In the genomic region with DNA sequence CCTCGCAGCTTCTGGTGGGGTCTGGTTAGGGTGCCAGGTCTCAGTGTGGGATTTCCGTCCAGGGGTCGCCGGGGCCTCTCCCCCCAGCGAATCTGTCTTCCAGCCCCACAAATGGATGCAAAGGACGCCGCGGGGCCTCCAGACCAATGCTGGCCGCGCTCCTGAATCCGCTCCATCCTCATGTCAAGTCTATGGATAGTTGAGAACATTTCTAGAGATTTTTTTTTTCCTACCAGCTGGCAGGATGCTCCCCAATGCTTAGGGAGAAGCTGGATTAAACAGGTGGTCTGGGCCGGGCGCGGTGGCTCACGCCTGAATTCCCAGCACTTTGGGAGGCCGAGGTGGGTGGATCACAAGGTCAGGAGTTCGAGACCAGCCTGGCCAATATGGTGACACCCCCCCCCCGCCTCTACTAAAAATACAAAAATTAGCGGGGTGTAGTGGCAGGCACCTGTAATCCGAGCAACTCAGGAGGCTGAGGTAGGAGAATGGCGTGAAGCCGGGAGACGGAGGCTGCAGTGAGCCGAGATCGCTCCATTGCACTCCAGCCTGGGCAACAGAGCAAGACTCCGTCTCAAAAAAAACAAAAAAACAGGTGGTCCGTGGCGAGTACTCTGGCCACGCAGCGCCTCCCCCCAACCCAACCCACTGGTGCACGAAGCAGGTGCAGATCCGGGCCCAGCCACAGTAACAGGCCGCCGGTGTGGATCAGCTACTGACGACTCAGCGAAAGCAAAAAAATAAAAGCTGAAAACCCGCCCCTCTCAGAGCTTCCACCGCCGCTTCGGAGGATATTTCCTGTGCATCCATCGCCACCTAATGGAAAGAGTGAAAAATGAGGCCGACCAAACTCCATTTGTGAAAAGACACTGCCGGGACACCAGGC, we compare ENCODE assay signal across 8 cellular contexts. TPM values are rescaled to one million over a fixed set of nuclear protein-coding genes. Genes with fewer than 3 reads are reported as not detected.
DNase-seq lines count a peak whose midpoint lies in the region; ATAC-seq, FAIRE-seq and TF ChIP-seq lines count a peak whose summit lies in the region.

No MANE protein-coding gene starts in this region.

- peak overlapping the region; percentile 82 for H3K4me2 ChIP-seq in HCT116 (ENCODE audit: low read length)

- H3K9ac ChIP-seq in HCT116 (ENCODE audit: low read length), result peak overlapping the region; percentile 56

- no peaks in the 10 kb centered on the region; the same call in 1 of the 2 replicates for H4K20me1 ChIP-seq in HCT116 (ENCODE audit: insufficient read depth)

- peak overlapping the region; percentile 59 for H2AFZ ChIP-seq in HCT116 (ENCODE audit: low read depth, low read length, poor library complexity, severe bottlenecking)

- intact Hi-C loops in HCT116 (cut with micrococcal nuclease), result loop anchor here (1.0 to 5.0 kb wide), 3 partner anchors 186 to 568 kb away; partner anchors contain the start of gene VPS53
- intact Hi-C loops in spleen (cut with DNase I; ENCODE audit: low total_unique reads), result loop anchor here (5.0 kb wide), 1 partner anchor 183 kb away; no protein-coding TSS in a partner anchor

- H3K9me2 ChIP-seq in HCT116 (ENCODE audit: insufficient read depth), result no peaks in the 10 kb centered on the region

- no peaks in the 10 kb centered on the region for H3K27me3 ChIP-seq in HCT116 (ENCODE audit: insufficient read depth, low read length)
- no peaks in the 10 kb centered on the region for H3K27me3 ChIP-seq in WERI-Rb-1 (ENCODE audit: insufficient read depth, low read depth, severe bottlenecking)
- H3K27me3 ChIP-seq in bronchial epithelial cell (ENCODE audit: control insufficient read depth, insufficient read depth, low read length), result no peaks in the 10 kb centered on the region
- H3K27me3 ChIP-seq in spleen (replicated peaks in 1 of 7), result peaks cover 0 to 36% (median 21%) of the 10 kb centered on the region in 7 donors

- peak in 12 of 14 donors; percentile 40 to 84 (median 56) for DNase-seq in C1 segment of cervical spinal cord (lab: John Stamatoyannopoulos, UW)
- peak; percentile 76 for DNase-seq in HCT116 (ENCODE audit: low read depth, low spot score)
- peak; percentile 89 for DNase-seq in NCI-H2171 (lab: John Stamatoyannopoulos, UW)
- peak; percentile 77 for DNase-seq in WERI-Rb-1
- peak; percentile 73 for DNase-seq in bronchial epithelial cell (ENCODE audit: low read depth)
- peak; percentile 92 for DNase-seq in inferior parietal cortex (ENCODE audit: extremely low spot score)
- DNase-seq in spleen, result peak; percentile 89

- no TSS peak for BruUV-seq in HCT116 (replicated peaks; lab: Mats Ljungman, UMichigan)

- H3K9me3 ChIP-seq in HCT116 (ENCODE audit: control insufficient read depth in 1 of 2, insufficient read depth in 1 of 2, low read depth in 1 of 2, low read length in 2 of 2), result no peaks in the 10 kb centered on the region
- no peaks in the 10 kb centered on the region for H3K9me3 ChIP-seq in WERI-Rb-1 (ENCODE audit: severe bottlenecking)
- H3K9me3 ChIP-seq in spleen, result no peaks in the 10 kb centered on the region

- RAD21 ChIA-PET in HCT116 (lab: Charles Lee; ENCODE audit: low non-redundant PET in 1 of 2, low total read pairs in 2 of 2, uncharacterized antibody in 2 of 2, unreplicated experiment in 2 of 2), result interaction anchor here (0.6 to 2.5 kb wide), 18 partner anchors 16 to 274 kb away, joined by 3 to 16 read pairs (median 3); partner anchors contain the start of genes GLOD4 (in 2 of the 2), MRM3 (in 2 of the 2) and TIMM22 (in 2 of the 2)

- TF ChIP-seq POLR2A in HCT116 (IDR thresholded peaks at IDR 0.05; ENCODE audit: borderline replicate concordance, extremely low read depth, insufficient read depth, insufficient read length) (no peak), spleen (IDR thresholded peaks at IDR 0.05) (no peak)

- CTCF ChIA-PET in HCT116 (lab: Charles Lee), result interaction anchor here (0.5 to 3.9 kb wide), 31 partner anchors 8 to 568 kb away, joined by 3 to 87 read pairs (median 4); partner anchors contain the start of genes GEMIN4, GLOD4, MRM3 and TIMM22

- H3K36me3 ChIP-seq in HCT116 (ENCODE audit: control insufficient read depth in 1 of 2, insufficient read depth in 2 of 2, low read length in 2 of 2) (no peaks in the 10 kb centered on the region), WERI-Rb-1 (no peaks in the 10 kb centered on the region; the same call in 1 of the 2 replicates), bronchial epithelial cell (ENCODE audit: control insufficient read depth, insufficient read depth, low read length) (no peaks in the 10 kb centered on the region), spleen (no peaks in the 10 kb centered on the region)

- TF ChIP-seq CTCF in HCT116 (IDR thresholded peaks at IDR 0.05 in 2 of 3, conservative IDR thresholded peaks at IDR 0.05 in 1 of 3; ENCODE audit: borderline replicate concordance in 1 of 3, insufficient read depth in 1 of 3, low read depth in 2 of 3, low read length in 2 of 3), result peak; percentile 64 to 95 (median 67)
- TF ChIP-seq CTCF in WERI-Rb-1 (IDR thresholded peaks at IDR 0.05; ENCODE audit: low read depth, low read length), result peak; percentile 56
- TF ChIP-seq CTCF in bronchial epithelial cell (IDR thresholded peaks at IDR 0.05; ENCODE audit: insufficient read depth, low read length, severe bottlenecking), result peak; percentile 74
- peak; percentile 21 to 84 (median 72) for TF ChIP-seq CTCF in spleen (IDR thresholded peaks at IDR 0.05 in 8 of 11, conservative IDR thresholded peaks at IDR 0.05 in 3 of 11)

- peak; percentile 50 for ATAC-seq in HCT116
- no peak for ATAC-seq in GM19452 (IDR thresholded peaks at IDR 0.05; ENCODE audit: unreplicated experiment)

- FAIRE-seq in bronchial epithelial cell (lab: Jason Lieb, UNC), result no peak

- peak overlapping the region; percentile 64 for H3K27ac ChIP-seq in HCT116 (ENCODE audit: low read depth, low read length)
- H3K27ac ChIP-seq in WERI-Rb-1, result peak overlapping the region; percentile 74
- peak overlapping the region; percentile 46 to 83 (median 80) for H3K27ac ChIP-seq in spleen

- peaks cover 32% of the 10 kb centered on the region for H3K79me2 ChIP-seq in HCT116 (ENCODE audit: insufficient read depth, low read length)

- H3K4me3 ChIP-seq in HCT116 (replicated peaks in 1 of 2; ENCODE audit: low read depth in 1 of 2, low read length in 2 of 2) (peak overlapping the region; percentile 42 to 62), WERI-Rb-1 (ENCODE audit: low read depth, low read length) (peak overlapping the region; percentile 60), bronchial epithelial cell (ENCODE audit: low read depth, low read length) (peak overlapping the region; percentile 45), spleen (peak overlapping the region; percentile 45 to 89 (median 64))

- peaks cover 13 to 42% of the 10 kb centered on the region in 2 experiments; a peak in 3 of 4 replicates for H3K4me1 ChIP-seq in HCT116 (ENCODE audit: control insufficient read depth in 1 of 2, insufficient read depth in 2 of 2, low read length in 2 of 2)
- H3K4me1 ChIP-seq in spleen, result peaks cover 13 to 35% (median 28%) of the 10 kb centered on the region in 6 donors

- 28 to 35% (median 29%) methylated on average over 41 to 43 of the region's 43 CpGs for WGBS in spleen, 5 donors

- POLR2A ChIA-PET in HCT116 (lab: Charles Lee), result interaction anchor here (0.7 to 1.9 kb wide), 10 partner anchors 11 to 243 kb away, joined by 3 to 9 read pairs (median 3); partner anchors contain the start of gene TIMM22

- TF ChIP-seq RAD21 in HCT116 (IDR thresholded peaks at IDR 0.05; ENCODE audit: low read depth), result peak; percentile 99

TF ChIP-seq in HCT116, 20 proteins besides CTCF, POLR2A, EP300 and RAD21:
- TF ChIP-seq SRF (IDR thresholded peaks at IDR 0.05; ENCODE audit: low read depth), result no peak
- peak; percentile 20 for TF ChIP-seq YY1 (IDR thresholded peaks at IDR 0.05; ENCODE audit: extremely low read depth, insufficient replicate concordance, low read depth, low read length)

RNA-seq across cellular contexts. Expression of gene NXN, which starts 1.1 kb away (rescaled TPM):
- total RNA-seq in HCT116 (2021; ENCODE audit: unreplicated experiment) (83.7 TPM), bronchial epithelial cell (64.4 and 70.3 TPM in 2 replicates), spleen (10 to 100 TPM in 5 of 7 donors, 1 to 10 TPM in 2; 7.2 to 21.4 (median 14.1) TPM)
- 60.7 and 64.7 TPM in 2 replicates for polyA plus RNA-seq in HCT116 (2012)
- 1 to 10 TPM; 3.9 to 6.6 (median 5.8) TPM for polyA plus RNA-seq in spleen

RNA-seq across cellular contexts. Expression of gene TIMM22, which starts 16.3 kb away (rescaled TPM):
- total RNA-seq in HCT116 (2021; ENCODE audit: unreplicated experiment) (14.0 TPM), bronchial epithelial cell (11.3 and 16.3 TPM in 2 replicates), spleen (10 to 100 TPM in 6 of 7 donors, 1 to 10 TPM in 1; 9.7 to 14.3 (median 11.2) TPM)
- polyA plus RNA-seq in HCT116 (2012), result 8.4 and 9.6 TPM in 2 replicates
- 1 to 10 TPM; 5.1 to 8.8 (median 7.0) TPM for polyA plus RNA-seq in spleen
